23 cellular contexts compared by ENCODE assay signal in the genomic region with DNA sequence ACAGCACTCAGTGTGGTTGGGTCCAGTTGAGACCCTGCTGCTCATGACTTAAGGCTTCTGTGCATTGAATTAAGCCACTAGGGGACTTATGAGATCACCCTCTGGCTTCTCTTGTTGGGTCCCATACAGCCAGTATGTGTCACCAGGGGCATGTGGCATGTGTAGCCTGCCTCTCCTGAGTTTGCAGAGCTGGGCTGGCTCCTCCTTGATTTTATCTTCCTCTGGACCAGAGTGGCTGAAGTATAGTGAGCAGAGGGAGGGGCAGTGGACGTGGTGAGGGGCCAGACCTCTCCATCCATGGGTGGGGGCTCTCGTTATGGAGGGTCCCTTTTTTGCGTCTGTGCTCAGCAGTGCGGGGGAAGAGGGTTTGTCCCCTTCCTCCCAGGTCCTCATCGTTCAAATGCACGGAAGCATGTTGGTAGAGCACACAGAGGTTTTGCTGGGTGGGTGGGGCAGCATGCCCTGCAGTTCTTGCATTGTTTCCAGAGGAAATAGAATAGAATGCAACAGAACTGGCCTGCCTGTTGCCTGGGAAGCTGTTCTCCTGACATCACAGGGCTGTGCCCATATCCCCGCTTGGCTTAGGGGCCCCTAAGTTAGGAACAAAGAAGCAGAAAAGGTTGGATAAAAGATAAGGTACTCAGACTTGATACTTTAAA.
DNase-seq lines count a peak whose midpoint lies in the region; ATAC-seq, FAIRE-seq and TF ChIP-seq lines count a peak whose summit lies in the region.
"Had no signal": no experiment of that assay in that cellular context is flagged by ENCODE, and none has a peak within 500 bp of the region (broad histone marks: within the 10 kb centered on the region; RNA-seq: fewer than 3 reads in every experiment).

No MANE protein-coding gene starts in this region.

- no peak overlapping the region for H3K9ac ChIP-seq in HepG2 (ENCODE audit: insufficient read depth, low read depth, low read length)

- peaks cover 11% of the 10 kb centered on the region for H3K4me1 Mint-ChIP-seq in endothelial cell (ENCODE audit: unreplicated experiment)

- no peak overlapping the region for H2AFZ ChIP-seq in HepG2 (ENCODE audit: low read length)

- H3K4me3 Mint-ChIP-seq in endothelial cell (ENCODE audit: unreplicated experiment) = no peak overlapping the region
- H3K4me3 Mint-ChIP-seq: activated CD4-positive, alpha-beta memory T cell treated with anti-CD3 and anti-CD28 coated beads for 36 hours; activated naive CD8-positive, alpha-beta T cell treated with anti-CD3 and anti-CD28 coated beads, Interleukin-2, amount 10 ng/mL, durations not matched to agents 7 days and 5 days; activated T-cell treated with anti-CD3 and anti-CD28 coated beads, Interleukin-2, amount 50 U/mL, for 72 hours; CD8-positive, alpha-beta T cell; effector memory CD8-positive, alpha-beta T cell; T-cell had no signal

- peak overlapping the region; percentile 85 for H3K27ac Mint-ChIP-seq in endothelial cell (ENCODE audit: unreplicated experiment)
- H3K27ac Mint-ChIP-seq: activated CD4-positive, alpha-beta memory T cell treated with anti-CD3 and anti-CD28 coated beads for 36 hours; activated naive CD8-positive, alpha-beta T cell treated with anti-CD3 and anti-CD28 coated beads, Interleukin-2, amount 10 ng/mL, durations not matched to agents 7 days and 5 days; activated T-cell treated with anti-CD3 and anti-CD28 coated beads, Interleukin-2, amount 50 U/mL, for 72 hours; CD8-positive, alpha-beta T cell; effector memory CD8-positive, alpha-beta T cell; T-cell had no signal

- WGBS in HepG2 (ENCODE audit: low lambda C conversion rate) = 25% methylated on average over 7 of the region's 7 CpGs
- WGBS in right lobe of liver (ENCODE audit: insufficient coverage, low coverage, low lambda C conversion rate, missing lambda C conversion rate) = 56% methylated on average over 5 of the region's 7 CpGs
- WGBS in psoas muscle, 3 donors = 79 to 86% (median 80%) methylated on average over 7 of the region's 7 CpGs

- H3K4me2 ChIP-seq in HepG2 (ENCODE audit: low read depth, low read length) = no peak overlapping the region

- no peak overlapping the region for H3K4me3 ChIP-seq in HepG2 (replicated peaks in 1 of 3; ENCODE audit: insufficient read depth in 1 of 3, low read depth in 2 of 3, low read length in 3 of 3)
- no peak overlapping the region for H3K4me3 ChIP-seq in right lobe of liver
- H3K4me3 ChIP-seq in psoas muscle = no peak overlapping the region
- H3K4me3 ChIP-seq: cardiac muscle cell, ovary, vagina had no signal

- H3K27ac ChIP-seq in HepG2 (ENCODE audit: extremely low read length, insufficient read depth, low read length) (no peak overlapping the region), right lobe of liver (no peak overlapping the region), psoas muscle (peak overlapping the region; percentile 41), substantia nigra (ENCODE audit: low read depth, low read length, poor library complexity, severe bottlenecking) (no peak overlapping the region)
- H3K27ac ChIP-seq: cardiac muscle cell, ovary, vagina, VCaP had no signal

- CTCF ChIA-PET in HepG2 (lab: Yijun Ruan, JAX; ENCODE audit: low intra/inter-chr PET ratio, low total read pairs) = no interaction called here

- H3K36me3 Mint-ChIP-seq in endothelial cell (ENCODE audit: low read depth, unreplicated experiment) = no peaks in the 10 kb centered on the region
- H3K36me3 Mint-ChIP-seq: activated CD4-positive, alpha-beta memory T cell treated with anti-CD3 and anti-CD28 coated beads for 36 hours; activated naive CD8-positive, alpha-beta T cell treated with anti-CD3 and anti-CD28 coated beads, Interleukin-2, amount 10 ng/mL, durations not matched to agents 7 days and 5 days; CD8-positive, alpha-beta T cell; T-cell had no signal

- no peaks in the 10 kb centered on the region for H3K4me1 ChIP-seq in HepG2 (ENCODE audit: insufficient read depth, low read length)
- no peaks in the 10 kb centered on the region for H3K4me1 ChIP-seq in right lobe of liver
- H3K4me1 ChIP-seq in psoas muscle = no peaks in the 10 kb centered on the region
- H3K4me1 ChIP-seq: vagina had no signal

- FAIRE-seq in HepG2 (lab: Jason Lieb, UNC) = no peak
- FAIRE-seq: GM18507 had no signal

- peaks cover 3 to 12% of the 10 kb centered on the region in 2 experiments; a peak in 4 of 5 replicates for H3K27me3 ChIP-seq in HepG2 (ENCODE audit: control insufficient read depth in 1 of 2, insufficient read depth in 2 of 2, low read length in 2 of 2)
- no peaks in the 10 kb centered on the region for H3K27me3 ChIP-seq in right lobe of liver
- no peaks in the 10 kb centered on the region for H3K27me3 ChIP-seq in psoas muscle (ENCODE audit: insufficient read depth in 3 of 3, low read length in 2 of 3)
- H3K27me3 ChIP-seq: cardiac muscle cell, ovary, vagina had no signal

- no TSS peak for BruUV-seq in HepG2 (replicated peaks; lab: Mats Ljungman, UMichigan)

- H3K79me2 ChIP-seq in HepG2 (ENCODE audit: insufficient read depth, low read length) = no peaks in the 10 kb centered on the region

- no peaks in the 10 kb centered on the region for H3K9me3 Mint-ChIP-seq in endothelial cell (ENCODE audit: unreplicated experiment)
- H3K9me3 Mint-ChIP-seq: activated CD4-positive, alpha-beta memory T cell treated with anti-CD3 and anti-CD28 coated beads for 36 hours; activated naive CD8-positive, alpha-beta T cell treated with anti-CD3 and anti-CD28 coated beads, Interleukin-2, amount 10 ng/mL, durations not matched to agents 7 days and 5 days; activated T-cell treated with anti-CD3 and anti-CD28 coated beads, Interleukin-2, amount 50 U/mL, for 72 hours; CD8-positive, alpha-beta T cell; effector memory CD8-positive, alpha-beta T cell; T-cell had no signal

- TF ChIP-seq CTCF in HepG2 (CRISPR knock-in tag; IDR thresholded peaks at IDR 0.05) (no peak), right lobe of liver (IDR thresholded peaks at IDR 0.05) (no peak), endothelial cell (IDR thresholded peaks at IDR 0.05; ENCODE audit: unreplicated experiment) (no peak), psoas muscle (IDR thresholded peaks at IDR 0.05) (no peak)

- DNase-seq in HepG2 (ENCODE audit: low spot score) = no peak
- DNase-seq in right lobe of liver = no peak
- DNase-seq in endothelial cell (ENCODE audit: low spot score) = peak; percentile 26
- no peak for DNase-seq in psoas muscle
- DNase-seq in kidney tubule cell (ENCODE audit: low spot score) = no peak
- no peak for DNase-seq in substantia nigra (lab: John Stamatoyannopoulos, UW)
- DNase-seq in HK-2 (ENCODE audit: unreplicated experiment) = no peak
- DNase-seq: activated CD4-positive, alpha-beta memory T cell treated with anti-CD3 and anti-CD28 coated beads for 36 hours; activated naive CD8-positive, alpha-beta T cell treated with anti-CD3 and anti-CD28 coated beads, Interleukin-2, amount 10 ng/mL, durations not matched to agents 7 days and 5 days; activated T-cell treated with anti-CD3 and anti-CD28 coated beads, Interleukin-2, amount 50 U/mL, for 72 hours; CD8-positive, alpha-beta T cell; effector memory CD8-positive, alpha-beta T cell; GOT3; NCI-H1417 treated with DMSO at 0.1 percent for 48 hours; NCI-H2171; ovary; stimulated activated naive CD4-positive, alpha-beta T cell; T-cell had no signal

- no peak for TF ChIP-seq RAD21 in HepG2 (CRISPR knock-in tag; IDR thresholded peaks at IDR 0.05)

- H3K9me3 ChIP-seq in HepG2 (ENCODE audit: low read length) (no peaks in the 10 kb centered on the region), right lobe of liver (no peaks in the 10 kb centered on the region), psoas muscle (no peaks in the 10 kb centered on the region)
- H3K9me3 ChIP-seq: ovary, vagina had no signal

- intact Hi-C loops in HepG2 (cut with micrococcal nuclease; ENCODE audit: unreplicated experiment) = no loop called here
- intact Hi-C loops in right lobe of liver (cut with DNase I) = no loop called here
- intact Hi-C loops in psoas muscle (cut with DNase I) = no loop called here

- peaks cover 5% of the 10 kb centered on the region for H3K27me3 Mint-ChIP-seq in endothelial cell (ENCODE audit: unreplicated experiment)
- H3K27me3 Mint-ChIP-seq: activated CD4-positive, alpha-beta memory T cell treated with anti-CD3 and anti-CD28 coated beads for 36 hours; effector memory CD8-positive, alpha-beta T cell had no signal

- H3K36me3 ChIP-seq in HepG2 (replicated peaks in 1 of 2; ENCODE audit: control insufficient read depth in 1 of 2, insufficient read depth in 2 of 2, low read length in 2 of 2) = no peaks in the 10 kb centered on the region
- no peaks in the 10 kb centered on the region for H3K36me3 ChIP-seq in right lobe of liver
- no peaks in the 10 kb centered on the region for H3K36me3 ChIP-seq in psoas muscle (ENCODE audit: insufficient read depth in 1 of 2, low read depth in 1 of 2)
- H3K36me3 ChIP-seq: cardiac muscle cell, ovary, vagina had no signal

- TF ChIP-seq EP300 in HepG2 (IDR thresholded peaks at IDR 0.05; ENCODE audit: low read depth in 2 of 2, low read length in 2 of 2) (no peak), HepG2 (CRISPR knock-in tag; IDR thresholded peaks at IDR 0.05; ENCODE audit: borderline replicate concordance) (no peak)

- no peaks in the 10 kb centered on the region for H4K20me1 ChIP-seq in HepG2 (ENCODE audit: insufficient read depth, low read length)

- POLR2A ChIA-PET in HepG2 (lab: Yijun Ruan, JAX) = no interaction called here

- in situ Hi-C loops in HepG2 (cut with HindIII; ENCODE audit: extremely low pct_ligation_motif_present, low pct_unique_long_range_greater_than_20kb) = no loop called here

- ATAC-seq in HepG2 (peak; percentile 48; the same call in 2 of the 3 replicates), right lobe of liver (no peak), psoas muscle (peak in 1 of 4 donors; percentile 27), GM19455 (IDR thresholded peaks at IDR 0.05; ENCODE audit: unreplicated experiment) (no peak)
- ATAC-seq: activated T-cell treated with anti-CD3 and anti-CD28 coated beads, Interleukin-2, amount 50 U/mL, for 72 hours; CD8-positive, alpha-beta T cell; effector memory CD8-positive, alpha-beta T cell; T-cell had no signal

- TF ChIP-seq POLR2A in HepG2 (IDR thresholded peaks at IDR 0.05; ENCODE audit: insufficient read depth in 1 of 2, low read depth in 2 of 2, low read length in 2 of 2) = no peak
- no peak for TF ChIP-seq POLR2A in right lobe of liver (IDR thresholded peaks at IDR 0.05)

TF ChIP-seq in HepG2, 621 proteins besides CTCF, POLR2A, EP300 and RAD21 (continues in another document):
- TF ChIP-seq PHF20 (CRISPR knock-in tag; IDR thresholded peaks at IDR 0.05) (no peak), ZNF326 (CRISPR knock-in tag; IDR thresholded peaks at IDR 0.05; ENCODE audit: borderline replicate concordance) (no peak), IKZF1 (IDR thresholded peaks at IDR 0.05) (no peak)
